Comparison of ENCODE assay signal across 14 cellular contexts in the genomic region with DNA sequence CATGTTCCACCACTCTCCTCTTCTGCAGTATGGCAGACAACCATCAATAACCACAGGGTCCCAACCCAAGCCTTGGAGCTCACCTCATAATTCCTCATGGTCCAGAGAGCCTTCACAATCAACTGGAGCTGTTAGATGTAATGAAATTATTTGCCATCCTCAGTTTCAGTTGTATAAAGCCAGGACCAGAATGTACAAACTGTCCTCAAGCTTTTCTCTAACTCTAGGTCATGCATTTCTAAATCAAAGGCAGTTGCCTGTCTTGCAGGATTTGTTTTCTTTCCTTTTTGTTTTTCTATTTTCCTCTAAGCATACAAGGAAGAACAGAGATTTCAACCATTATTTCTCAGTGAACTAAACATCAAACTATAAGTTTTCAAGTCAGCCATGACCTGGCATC.
DNase-seq lines count a peak whose midpoint lies in the region; ATAC-seq and TF ChIP-seq lines count a peak whose summit lies in the region.
"Had no signal": no experiment of that assay in that cellular context is flagged by ENCODE, and none has a peak within 500 bp of the region (broad histone marks: within the 10 kb centered on the region; RNA-seq: fewer than 3 reads in every experiment).

No MANE protein-coding gene starts in this region.

- peak overlapping the region; percentile 58 for H3K4me2 ChIP-seq in osteoblast (ENCODE audit: insufficient read depth, low read length)

- no peak for DNase-seq in adipocyte (ENCODE audit: low read depth)
- DNase-seq in foreskin keratinocyte: no peak
- no peak for DNase-seq in osteoblast (ENCODE audit: insufficient read length, low spot score, missing footprints)
- no peak for DNase-seq in tibial nerve (ENCODE audit: low spot score in 2 of 2)
- DNase-seq in effector memory CD8-positive, alpha-beta T cell: no peak
- DNase-seq in SHP77 (lab: John Stamatoyannopoulos, UW): no peak
- DNase-seq in WERI-Rb-1: no peak
- DNase-seq: DMS79, glutamatergic neuron, KG1, NCI-H1436 treated with DMSO at 0.1 percent for 48 hours had no signal

- no peaks in the 10 kb centered on the region for H3K9me3 Mint-ChIP-seq in effector memory CD8-positive, alpha-beta T cell
- H3K9me3 Mint-ChIP-seq: activated naive CD4-positive, alpha-beta T cell treated with anti-CD3 and anti-CD28 coated beads, Interleukin-2, amount 50 U/mL, for 24 hours had no signal

- peak overlapping the region; percentile 83 for H2AFZ ChIP-seq in osteoblast (ENCODE audit: low read length)

- no peak for TF ChIP-seq POLR2A in tibial nerve (IDR thresholded peaks at IDR 0.05)

- peaks cover 6 to 16% of the 10 kb centered on the region in 2 donors for H3K4me1 Mint-ChIP-seq in effector memory CD8-positive, alpha-beta T cell (ENCODE audit: low read depth in 2 of 2)

- no peak overlapping the region for H3K27ac Mint-ChIP-seq in effector memory CD8-positive, alpha-beta T cell
- H3K27ac Mint-ChIP-seq: immature natural killer cell had no signal

- no peak for ATAC-seq in foreskin keratinocyte
- no peak for ATAC-seq in effector memory CD8-positive, alpha-beta T cell (replicated peaks)

- no peaks in the 10 kb centered on the region for H3K79me2 ChIP-seq in osteoblast (ENCODE audit: insufficient read depth, low read length)

- H3K4me3 ChIP-seq in adipocyte (ENCODE audit: low read length) (peak overlapping the region; percentile 78), osteoblast (ENCODE audit: insufficient read depth, low read length) (peak overlapping the region; percentile 52), tibial nerve (peak overlapping the region in 1 of 4 donors; percentile 15), WERI-Rb-1 (ENCODE audit: low read depth, low read length) (no peak overlapping the region)
- H3K4me3 ChIP-seq: BLaER1 treated with 17β-estradiol and CSF1 and Interleukin-3, amounts not matched to agents 10 nM and 100 nM had no signal

- H3K9ac ChIP-seq in adipocyte (ENCODE audit: low read length): peak overlapping the region; percentile 75
- H3K9ac ChIP-seq: BLaER1 treated with 17β-estradiol and CSF1 and Interleukin-3, amounts not matched to agents 10 nM and 100 nM had no signal

- peaks cover 9% of the 10 kb centered on the region for H3K4me1 ChIP-seq in adipocyte (ENCODE audit: control insufficient read depth, insufficient read depth, low read length)
- H3K4me1 ChIP-seq in foreskin keratinocyte: peaks cover 15% of the 10 kb centered on the region
- peaks cover 7% of the 10 kb centered on the region for H3K4me1 ChIP-seq in osteoblast (ENCODE audit: insufficient read depth, low read length)
- peaks cover 0 to 12% (median 2%) of the 10 kb centered on the region in 4 donors for H3K4me1 ChIP-seq in tibial nerve

- H4K20me1 ChIP-seq in osteoblast (ENCODE audit: insufficient read depth, low read length): no peaks in the 10 kb centered on the region
- H4K20me1 ChIP-seq: BLaER1 treated with 17β-estradiol and CSF1 and Interleukin-3, amounts not matched to agents 10 nM and 100 nM had no signal

- no peak for TF ChIP-seq CTCF in foreskin keratinocyte (conservative IDR thresholded peaks at IDR 0.05)
- no peak for TF ChIP-seq CTCF in osteoblast (IDR thresholded peaks at IDR 0.05; ENCODE audit: extremely low read depth, low read depth, low read length)
- TF ChIP-seq CTCF in tibial nerve (IDR thresholded peaks at IDR 0.05): no peak
- no peak for TF ChIP-seq CTCF in WERI-Rb-1 (IDR thresholded peaks at IDR 0.05; ENCODE audit: low read depth, low read length)

- H3K4me3 Mint-ChIP-seq in effector memory CD8-positive, alpha-beta T cell: no peak overlapping the region
- H3K4me3 Mint-ChIP-seq: immature natural killer cell had no signal

- H3K27me3 ChIP-seq in adipocyte (replicated peaks; ENCODE audit: control insufficient read depth, insufficient read depth, low read length) (no peaks in the 10 kb centered on the region), foreskin keratinocyte (no peaks in the 10 kb centered on the region), osteoblast (ENCODE audit: insufficient read depth, low read length) (no peaks in the 10 kb centered on the region), tibial nerve (no peaks in the 10 kb centered on the region), WERI-Rb-1 (ENCODE audit: insufficient read depth, low read depth, severe bottlenecking) (no peaks in the 10 kb centered on the region)
- H3K27me3 ChIP-seq: BLaER1 treated with 17β-estradiol and CSF1 and Interleukin-3, amounts not matched to agents 10 nM and 100 nM had no signal

- H3K27ac ChIP-seq in foreskin keratinocyte: peak overlapping the region; percentile 14
- no peak overlapping the region for H3K27ac ChIP-seq in osteoblast (ENCODE audit: low read depth, low read length)
- H3K27ac ChIP-seq in tibial nerve: peak overlapping the region in 3 of 4 donors; percentile 2 to 72 (median 26)
- no peak overlapping the region for H3K27ac ChIP-seq in WERI-Rb-1
- H3K27ac ChIP-seq: BLaER1 treated with 17β-estradiol and CSF1 and Interleukin-3, amounts not matched to agents 10 nM and 100 nM had no signal

- H3K36me3 Mint-ChIP-seq in effector memory CD8-positive, alpha-beta T cell (ENCODE audit: insufficient read depth): no peaks in the 10 kb centered on the region
- H3K36me3 Mint-ChIP-seq: activated naive CD4-positive, alpha-beta T cell treated with anti-CD3 and anti-CD28 coated beads, Interleukin-2, amount 50 U/mL, for 24 hours; immature natural killer cell had no signal

- no peak for TF ChIP-seq EP300 in tibial nerve (IDR thresholded peaks at IDR 0.05)

- no peaks in the 10 kb centered on the region for H3K36me3 ChIP-seq in adipocyte (ENCODE audit: control insufficient read depth, insufficient read depth, low read length, severe bottlenecking)
- no peaks in the 10 kb centered on the region for H3K36me3 ChIP-seq in osteoblast (ENCODE audit: insufficient read depth, low read length)
- no peaks in the 10 kb centered on the region for H3K36me3 ChIP-seq in tibial nerve
- H3K36me3 ChIP-seq in WERI-Rb-1: no peaks in the 10 kb centered on the region
- H3K36me3 ChIP-seq: BLaER1 treated with 17β-estradiol and CSF1 and Interleukin-3, amounts not matched to agents 10 nM and 100 nM had no signal

- no peaks in the 10 kb centered on the region for H3K9me3 ChIP-seq in adipocyte (ENCODE audit: control insufficient read depth, low read length)
- no peaks in the 10 kb centered on the region for H3K9me3 ChIP-seq in osteoblast (ENCODE audit: low read depth, low read length)
- no peaks in the 10 kb centered on the region for H3K9me3 ChIP-seq in tibial nerve
- no peaks in the 10 kb centered on the region for H3K9me3 ChIP-seq in WERI-Rb-1 (ENCODE audit: severe bottlenecking)
- H3K9me3 ChIP-seq: BLaER1 treated with 17β-estradiol and CSF1 and Interleukin-3, amounts not matched to agents 10 nM and 100 nM had no signal

- no peaks in the 10 kb centered on the region for H3K27me3 Mint-ChIP-seq in effector memory CD8-positive, alpha-beta T cell
- H3K27me3 Mint-ChIP-seq: activated naive CD4-positive, alpha-beta T cell treated with anti-CD3 and anti-CD28 coated beads, Interleukin-2, amount 50 U/mL, for 24 hours had no signal

Comparison
In these comparisons a context has a peak if more than half of its experiments do, and no peak if none do; other contexts are left out.
1. H3K27ac ChIP-seq: peak in foreskin keratinocyte (single experiment) and tibial nerve (3 of 4); none in osteoblast (single experiment) and WERI-Rb-1 (single experiment).